8 cellular contexts compared by ENCODE assay signal in the genomic region with DNA sequence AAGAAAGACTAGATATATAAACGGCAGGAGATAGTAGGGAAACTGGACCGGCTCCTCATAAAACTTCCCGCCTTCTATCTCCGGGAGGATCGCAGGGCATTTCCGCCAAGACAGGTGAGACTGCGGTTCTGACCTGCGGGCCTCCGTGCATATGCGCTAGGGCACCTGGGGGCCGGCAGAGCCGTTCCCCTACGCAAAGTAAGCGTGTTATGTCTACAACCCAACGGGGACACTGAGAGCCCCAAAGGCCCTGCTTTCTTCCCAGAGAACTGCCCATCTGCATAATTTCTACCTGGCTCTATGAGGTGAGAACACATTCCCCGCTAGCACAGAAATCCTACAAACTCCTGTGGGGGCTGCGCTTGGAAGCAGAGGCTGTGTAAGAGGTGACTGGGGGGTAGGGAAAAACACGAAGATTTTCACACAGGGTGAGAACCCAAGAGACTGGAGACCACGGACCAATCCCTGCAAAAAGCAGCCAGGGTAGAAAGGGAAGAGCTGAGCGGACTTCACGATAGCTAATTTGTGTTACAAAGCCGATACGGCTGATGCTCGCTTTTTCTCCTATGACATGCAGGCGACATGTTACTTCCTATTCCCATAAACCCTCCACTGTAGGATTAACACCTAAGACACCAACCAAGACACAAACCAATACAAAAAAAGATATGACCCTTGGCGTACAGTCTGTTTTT. TPM values are rescaled to one million over a fixed set of nuclear protein-coding genes. Genes with fewer than 3 reads are reported as not detected.
A peak's percentile ranks its signal among the peaks of the same experiment; 100 is the strongest.
DNase-seq lines count a peak whose midpoint lies in the region; ATAC-seq and TF ChIP-seq lines count a peak whose summit lies in the region.
"Not testable (repeated sequence)": the region's sequence is repeated elsewhere in the genome, so short reads cannot be mapped to it uniquely, and the experiment has no call there.

No MANE protein-coding gene starts in this region.

- H3K4me3 ChIP-seq in parathyroid adenoma (ENCODE audit: low read depth, low read length), result peak overlapping the region; percentile 25
- not testable (repeated sequence) for H3K4me3 ChIP-seq in urinary bladder (ENCODE audit: low read depth, low read length)

- in situ Hi-C loops in GM13977 (cut with MboI; ENCODE audit: low pct_unique_long_range_greater_than_20kb, low sequenced_read_pairs, unreplicated experiment), result not testable (repeated sequence)

- not testable (repeated sequence) for H3K36me3 ChIP-seq in parathyroid adenoma (ENCODE audit: control insufficient read depth, insufficient read depth, low read length); urinary bladder (ENCODE audit: insufficient read depth)

- 9% methylated on average over 25 of the region's 26 CpGs for WGBS in urinary bladder

- not testable (repeated sequence) for H3K9me3 ChIP-seq in parathyroid adenoma (ENCODE audit: control insufficient read depth, low read length)

- not testable (repeated sequence) for H3K4me2 ChIP-seq in parathyroid adenoma (ENCODE audit: low read length)

- not testable (repeated sequence) for H3K27me3 ChIP-seq in parathyroid adenoma (ENCODE audit: control insufficient read depth, insufficient read depth, low read length)

- peak; percentile 60 for DNase-seq in GM13977 (ENCODE audit: low spot score)
- DNase-seq in NCI-H1092 treated with DMSO at 0.1 percent for 48 hours (lab: John Stamatoyannopoulos, UW), result peak; percentile 99
- DNase-seq in SIG-M5 (lab: John Stamatoyannopoulos, UW), result peak; percentile 88
- peak in 3 of 4 experiments; percentile 25 to 65 (median 55) for DNase-seq in activated naive CD4-positive, alpha-beta T cell (lab: John Stamatoyannopoulos, UW)
- peak; percentile 71 for DNase-seq in globus pallidus (ENCODE audit: low spot score)

- not testable (repeated sequence) for TF ChIP-seq CTCF in GM13977 (IDR thresholded peaks at IDR 0.05; ENCODE audit: extremely low read depth, insufficient read depth, missing control alignments); parathyroid adenoma (IDR thresholded peaks at IDR 0.05)

- not testable (repeated sequence) for H3K79me2 ChIP-seq in parathyroid adenoma

- H2AFZ ChIP-seq in parathyroid adenoma, result peak overlapping the region; percentile 73

- peak; percentile 78 for ATAC-seq in HG02763 (IDR thresholded peaks at IDR 0.05; ENCODE audit: unreplicated experiment)

- H3K27ac ChIP-seq in parathyroid adenoma (peak overlapping the region; percentile 89), urinary bladder (ENCODE audit: low read depth) (peak overlapping the region; percentile 67)

- not testable (repeated sequence) for H3K4me1 ChIP-seq in parathyroid adenoma; urinary bladder (ENCODE audit: insufficient read depth)

- not testable (repeated sequence) for H3K9ac ChIP-seq in parathyroid adenoma

RNA-seq across cellular contexts. Expression of a gene that starts 0.5 kb away (rescaled TPM):
- under 0.01 TPM for total RNA-seq in urinary bladder
- not detected for polyA plus RNA-seq in urinary bladder
